Comparison of ENCODE assay signal across 8 cellular contexts in genomic region chr11:45503311-45503710, GRCh38.
"Had no signal": no experiment of that assay in that cellular context is flagged by ENCODE, and none has a peak within 500 bp of the region (broad histone marks: within the 10 kb centered on the region; RNA-seq: fewer than 3 reads in every experiment).

No MANE protein-coding gene starts in this region.

- FAIRE-seq: G401.6, GM12878, GM12891, GM12892, GM18507, GM19239 had no signal

- DNase-seq: GDM1, GF-D8 had no signal

- ATAC-seq: GM12878 had no signal

- H3K4me3 ChIP-seq: GM12878 had no signal
